In genomic region chr3:42056840-42057239, GRCh38 we compare ENCODE assay signal across 1 cellular context.
TF ChIP-seq lines count a peak whose summit lies in the region.

No MANE protein-coding gene starts in this region.

TF ChIP-seq in GM12878, 131 proteins besides CTCF, POLR2A, EP300 and RAD21 (continued from another document):
- TF ChIP-seq ZBTB40 (IDR thresholded peaks at IDR 0.05; ENCODE audit: borderline replicate concordance): no peak
- TF ChIP-seq KDM1A (IDR thresholded peaks at IDR 0.05; ENCODE audit: borderline replicate concordance): no peak
- no peak for TF ChIP-seq SMARCA5 (IDR thresholded peaks at IDR 0.05)
